1 cellular context compared by ENCODE assay signal in the genomic region with DNA sequence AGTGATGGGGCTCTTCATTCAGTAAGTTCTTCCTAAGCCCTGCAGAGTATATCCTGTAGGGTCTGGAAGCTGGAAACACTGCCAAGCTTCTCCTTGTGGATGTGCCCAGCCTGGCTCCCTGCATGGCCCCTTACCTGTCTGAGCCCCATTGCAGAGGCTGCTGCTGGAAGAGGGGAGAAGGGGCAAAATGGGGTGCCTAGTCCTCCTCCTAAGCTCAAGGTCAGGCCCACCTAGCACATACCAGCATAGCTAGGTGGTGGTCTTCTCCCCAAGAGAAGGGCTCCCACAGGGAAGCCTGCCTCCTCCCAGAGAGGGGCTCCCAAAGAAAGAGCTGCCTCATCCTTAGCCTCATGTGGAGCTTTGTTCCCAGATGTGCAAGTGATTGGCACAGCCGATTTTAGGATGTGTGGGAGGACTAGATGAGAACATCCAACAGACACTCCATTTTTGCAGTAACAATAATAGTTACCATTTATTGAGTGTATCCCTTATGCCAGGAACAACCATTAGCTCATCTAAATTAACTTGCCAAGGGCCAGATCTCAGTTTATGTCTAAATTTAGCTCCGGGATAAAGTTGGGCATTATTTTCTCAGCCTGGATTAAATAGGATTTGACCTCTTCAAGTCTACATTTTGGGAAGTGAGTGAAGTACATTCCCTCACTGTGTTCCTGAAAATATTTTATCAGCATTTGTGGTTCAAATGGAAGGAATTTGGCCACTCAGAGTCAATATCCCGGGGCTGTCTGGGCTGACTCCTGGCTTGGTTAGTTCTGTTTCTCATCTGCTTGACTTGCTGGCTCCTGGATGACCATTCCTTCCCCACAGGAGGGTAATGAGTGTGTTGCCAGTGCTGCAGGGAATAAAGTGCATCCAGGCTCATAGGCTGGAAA.
TF ChIP-seq lines count a peak whose summit lies in the region.

No MANE protein-coding gene starts in this region.

TF ChIP-seq in HEK293T, 16 proteins besides CTCF, POLR2A, EP300 and RAD21 (continued from another document):
- TF ChIP-seq, protein P1, sequence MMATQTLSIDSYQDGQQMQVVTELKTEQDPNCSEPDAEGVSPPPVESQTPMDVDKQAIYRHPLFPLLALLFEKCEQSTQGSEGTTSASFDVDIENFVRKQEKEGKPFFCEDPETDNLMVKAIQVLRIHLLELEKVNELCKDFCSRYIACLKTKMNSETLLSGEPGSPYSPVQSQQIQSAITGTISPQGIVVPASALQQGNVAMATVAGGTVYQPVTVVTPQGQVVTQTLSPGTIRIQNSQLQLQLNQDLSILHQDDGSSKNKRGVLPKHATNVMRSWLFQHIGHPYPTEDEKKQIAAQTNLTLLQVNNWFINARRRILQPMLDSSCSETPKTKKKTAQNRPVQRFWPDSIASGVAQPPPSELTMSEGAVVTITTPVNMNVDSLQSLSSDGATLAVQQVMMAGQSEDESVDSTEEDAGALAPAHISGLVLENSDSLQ (IDR thresholded peaks at IDR 0.05) = no peak
- TF ChIP-seq TARDBP (IDR thresholded peaks at IDR 0.05) (no peak), ELF4 (IDR thresholded peaks at IDR 0.05) (no peak), ZNF384 (IDR thresholded peaks at IDR 0.05) (no peak), HDGF (IDR thresholded peaks at IDR 0.05; ENCODE audit: borderline replicate concordance) (no peak), LEF1 (IDR thresholded peaks at IDR 0.05; ENCODE audit: borderline replicate concordance) (no peak), FOXM1 (IDR thresholded peaks at IDR 0.05; ENCODE audit: borderline replicate concordance) (no peak), FOXA1 (IDR thresholded peaks at IDR 0.05) (no peak)
TF ChIP-seq in HEK293T: peak in this region for 0.
